1 cellular context compared by ENCODE assay signal in genomic region chr14:89302396-89302950, GRCh38.
TF ChIP-seq lines count a peak whose summit lies in the region.

No MANE protein-coding gene starts in this region.

TF ChIP-seq in GM12878, 131 proteins besides CTCF, POLR2A, EP300 and RAD21:
- TF ChIP-seq CREB1 (IDR thresholded peaks at IDR 0.05; ENCODE audit: low read depth): no peak
- TF ChIP-seq, protein P1, sequence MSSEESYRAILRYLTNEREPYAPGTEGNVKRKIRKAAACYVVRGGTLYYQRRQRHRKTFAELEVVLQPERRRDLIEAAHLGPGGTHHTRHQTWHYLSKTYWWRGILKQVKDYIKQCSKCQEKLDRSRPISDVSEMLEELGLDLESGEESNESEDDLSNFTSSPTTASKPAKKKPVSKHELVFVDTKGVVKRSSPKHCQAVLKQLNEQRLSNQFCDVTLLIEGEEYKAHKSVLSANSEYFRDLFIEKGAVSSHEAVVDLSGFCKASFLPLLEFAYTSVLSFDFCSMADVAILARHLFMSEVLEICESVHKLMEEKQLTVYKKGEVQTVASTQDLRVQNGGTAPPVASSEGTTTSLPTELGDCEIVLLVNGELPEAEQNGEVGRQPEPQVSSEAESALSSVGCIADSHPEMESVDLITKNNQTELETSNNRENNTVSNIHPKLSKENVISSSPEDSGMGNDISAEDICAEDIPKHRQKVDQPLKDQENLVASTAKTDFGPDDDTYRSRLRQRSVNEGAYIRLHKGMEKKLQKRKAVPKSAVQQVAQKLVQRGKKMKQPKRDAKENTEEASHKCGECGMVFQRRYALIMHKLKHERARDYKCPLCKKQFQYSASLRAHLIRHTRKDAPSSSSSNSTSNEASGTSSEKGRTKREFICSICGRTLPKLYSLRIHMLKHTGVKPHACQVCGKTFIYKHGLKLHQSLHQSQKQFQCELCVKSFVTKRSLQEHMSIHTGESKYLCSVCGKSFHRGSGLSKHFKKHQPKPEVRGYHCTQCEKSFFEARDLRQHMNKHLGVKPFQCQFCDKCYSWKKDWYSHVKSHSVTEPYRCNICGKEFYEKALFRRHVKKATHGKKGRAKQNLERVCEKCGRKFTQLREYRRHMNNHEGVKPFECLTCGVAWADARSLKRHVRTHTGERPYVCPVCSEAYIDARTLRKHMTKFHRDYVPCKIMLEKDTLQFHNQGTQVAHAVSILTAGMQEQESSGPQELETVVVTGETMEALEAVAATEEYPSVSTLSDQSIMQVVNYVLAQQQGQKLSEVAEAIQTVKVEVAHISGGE (CRISPR knock-in tag; IDR thresholded peaks at IDR 0.05): no peak
- no peak for TF ChIP-seq ZNF274 (IDR thresholded peaks at IDR 0.05; ENCODE audit: insufficient read depth, insufficient read length)
- peak in 1 of 2 experiments; percentile 26; a peak in 1 of 4 replicates for TF ChIP-seq BHLHE40 (IDR thresholded peaks at IDR 0.05; ENCODE audit: borderline replicate concordance in 1 of 2, low read depth in 2 of 2, low read length in 1 of 2)
- no peak for TF ChIP-seq RELA (IDR thresholded peaks at IDR 0.05; ENCODE audit: borderline replicate concordance, partially characterized antibody)
- TF ChIP-seq IRF5 (IDR thresholded peaks at IDR 0.05; ENCODE audit: borderline replicate concordance): no peak
